24 cellular contexts compared by ENCODE assay signal in genomic region chr12:1102088-1102487, GRCh38.
DNase-seq lines count a peak whose midpoint lies in the region; ATAC-seq, FAIRE-seq and TF ChIP-seq lines count a peak whose summit lies in the region.
"Had no signal": no experiment of that assay in that cellular context is flagged by ENCODE, and none has a peak within 500 bp of the region (broad histone marks: within the 10 kb centered on the region; RNA-seq: fewer than 3 reads in every experiment).

No MANE protein-coding gene starts in this region.

- H3K36me3 ChIP-seq in K562 (ENCODE audit: control insufficient read depth, insufficient read depth, low read length) = no peaks in the 10 kb centered on the region
- H3K36me3 ChIP-seq: BE2C had no signal

- no peaks in the 10 kb centered on the region for H3K79me2 ChIP-seq in K562 (ENCODE audit: control insufficient read depth, insufficient read depth, low read length)

- H3K4me1 ChIP-seq in K562 (replicated peaks in 1 of 2; ENCODE audit: control insufficient read depth in 2 of 2, insufficient read depth in 2 of 2, low read length in 2 of 2) = no peaks in the 10 kb centered on the region; a peak in 1 of 5 replicates
- H3K4me1 ChIP-seq: A549 had no signal

- no peak overlapping the region for H3K9ac ChIP-seq in K562 (ENCODE audit: insufficient read depth in 1 of 2, low read depth in 2 of 2, low read length in 2 of 2)
- H3K9ac ChIP-seq: BLaER1 treated with 17β-estradiol and CSF1 and Interleukin-3, amounts not matched to agents 10 nM and 100 nM had no signal

- FAIRE-seq in K562 (lab: Jason Lieb, UNC) = no peak
- FAIRE-seq: A549, D721Med, GM12891, GM18507 had no signal

- no peak for TF ChIP-seq CTCF in K562 (IDR thresholded peaks at IDR 0.05 in 2 of 3, conservative IDR thresholded peaks at IDR 0.05 in 1 of 3; ENCODE audit: insufficient read depth in 2 of 3, low read depth in 1 of 3, low read length in 3 of 3)
- TF ChIP-seq CTCF in foreskin fibroblast (IDR thresholded peaks at IDR 0.05; ENCODE audit: low read depth, low read length) = no peak

- in situ Hi-C loops in K562 (cut with MboI) = no loop called here

- POLR2A ChIA-PET in K562 (lab: Yijun Ruan, JAX) = interaction anchor here (0.8 kb wide), 1 partner anchor 19 kb away, joined by 3 read pairs; no protein-coding TSS in a partner anchor

- no peak overlapping the region for H3K27ac ChIP-seq in K562 (ENCODE audit: extremely low read depth, low read depth, low read length)
- H3K27ac ChIP-seq: A549; BLaER1 treated with 17β-estradiol and CSF1 and Interleukin-3, amounts not matched to agents 10 nM and 100 nM had no signal

- H3K4me3 ChIP-seq in K562 = no peak overlapping the region
- no peak overlapping the region for H3K4me3 ChIP-seq in foreskin fibroblast (ENCODE audit: low read depth in 1 of 2, low read length in 2 of 2)
- H3K4me3 ChIP-seq: A549; BLaER1 treated with 17β-estradiol and CSF1 and Interleukin-3, amounts not matched to agents 10 nM and 100 nM; GM23338 had no signal

- no TSS peak for BruUV-seq in K562 (replicated peaks; lab: Mats Ljungman, UMichigan)

- TF ChIP-seq POLR2A in K562 (conservative IDR thresholded peaks at IDR 0.05) = no peak

- H3K4me2 ChIP-seq in K562 (ENCODE audit: insufficient read depth, low read length) = no peak overlapping the region
- H3K4me2 ChIP-seq: A549, GM23338 had no signal

- no peaks in the 10 kb centered on the region for H3K27me3 ChIP-seq in K562 (ENCODE audit: control insufficient read depth in 2 of 2, insufficient read depth in 2 of 2, low read length in 2 of 2)
- H3K27me3 ChIP-seq: BE2C; BLaER1 treated with 17β-estradiol and CSF1 and Interleukin-3, amounts not matched to agents 10 nM and 100 nM had no signal

- 61% methylated on average over 4 of the region's 4 CpGs for WGBS in K562 (ENCODE audit: insufficient coverage, low coverage, missing lambda C conversion rate)

- no peak overlapping the region for H2AFZ ChIP-seq in K562 (ENCODE audit: low read depth, low read length)
- H2AFZ ChIP-seq: GM23338 had no signal

- TF ChIP-seq EP300 in K562 (IDR thresholded peaks at IDR 0.05; ENCODE audit: low read length) = no peak

- ATAC-seq in K562 = no peak
- ATAC-seq: A549, GM23338, HCT116 had no signal

- CTCF ChIA-PET in K562 (lab: Yijun Ruan, JAX; ENCODE audit: low intra/inter-chr PET ratio) = interaction anchor here (0.7 kb wide), 1 partner anchor 36 kb away, joined by 3 read pairs; no protein-coding TSS in a partner anchor

- intact Hi-C loops in K562 (cut with micrococcal nuclease) = no loop called here

- DNase-seq in NOMO-1 treated with DMSO at 0.1 percent for 48 hours (lab: John Stamatoyannopoulos, UW; ENCODE audit: unreplicated experiment) (peak; percentile 38), NOMO-1 treated with dmso at 0.1 percent for 144 hours (lab: John Stamatoyannopoulos, UW; ENCODE audit: unreplicated experiment) (no peak), MV-4-11 (lab: John Stamatoyannopoulos, UW) (peak; percentile 34), K562 (ENCODE audit: extremely low read depth in 1 of 4, low spot score in 3 of 4) (no peak), foreskin fibroblast (no peak), SK-N-DZ (ENCODE audit: low spot score) (no peak)
- DNase-seq: 8988T; ACHN; AML-193; BE2C; CD4-positive, alpha-beta T cell; CD8-positive, alpha-beta memory T cell; DMS 273 treated with DMSO at 0.1 percent for 48 hours; DMS79; EL; GDM1; H9 had no signal

- no peaks in the 10 kb centered on the region for H3K9me1 ChIP-seq in K562 (ENCODE audit: control insufficient read depth, insufficient read depth, low read length)

- no peaks in the 10 kb centered on the region for H3K9me3 ChIP-seq in K562 (replicated peaks; ENCODE audit: control insufficient read depth, insufficient read depth, low read depth, low read length)
- H3K9me3 ChIP-seq: A549; BE2C; BLaER1 treated with 17β-estradiol and CSF1 and Interleukin-3, amounts not matched to agents 10 nM and 100 nM had no signal

- H4K20me1 ChIP-seq in K562 (replicated peaks; ENCODE audit: control insufficient read depth, insufficient read depth, low read length) = no peaks in the 10 kb centered on the region

- no peak for TF ChIP-seq RAD21 in K562 (CRISPR knock-in tag; conservative IDR thresholded peaks at IDR 0.05 in 1 of 2, IDR thresholded peaks at IDR 0.05 in 1 of 2)

TF ChIP-seq in K562, 482 proteins besides CTCF, POLR2A, EP300 and RAD21:
- 0 out of 2 replicates have a peak, but pooled peaks have one; percentile 19 for TF ChIP-seq ZNF24 (IDR thresholded peaks at IDR 0.05)
- no peak for TF ChIP-seq RBM39 (optimal IDR thresholded peaks at IDR 0.05; ENCODE audit: low read depth, low read length)
- TF ChIP-seq ELK3 (CRISPR knock-in tag; IDR thresholded peaks at IDR 0.05) = no peak
- no peak for TF ChIP-seq ZBTB40 (IDR thresholded peaks at IDR 0.05)
- TF ChIP-seq ZBTB40 (CRISPR knock-in tag; IDR thresholded peaks at IDR 0.05) = no peak
- TF ChIP-seq BRF1 (IDR thresholded peaks at IDR 0.05; ENCODE audit: borderline replicate concordance, extremely low read depth, insufficient read length) = no peak
TF ChIP-seq in K562: peak in this region for 1.

Comparison
In these comparisons a context has a peak if more than half of its experiments do, and no peak if none do; other contexts are left out.
1. DNase-seq: peak in NOMO-1 treated with DMSO at 0.1 percent for 48 hours (single experiment) and MV-4-11 (single experiment); none in NOMO-1 treated with dmso at 0.1 percent for 144 hours (single experiment), K562 (0 of 4), foreskin fibroblast (0 of 2) and SK-N-DZ (single experiment).